Comparison of ENCODE assay signal across 8 cellular contexts in the genomic region with DNA sequence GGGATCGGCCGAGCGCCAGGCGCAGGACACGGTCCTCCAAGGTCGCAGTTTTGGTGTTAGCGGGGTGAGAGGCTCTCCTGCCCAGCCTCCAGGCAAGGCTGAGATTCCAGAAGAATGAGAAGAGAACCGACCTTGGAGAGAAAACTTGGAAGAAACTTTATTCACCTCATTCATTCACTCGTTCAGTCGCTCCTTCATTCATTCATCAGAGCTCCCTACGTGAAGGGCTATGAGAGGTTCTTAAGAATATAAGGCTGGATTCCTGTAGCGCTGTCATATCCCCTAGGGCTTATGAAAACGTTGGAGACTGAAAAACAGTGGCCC. TPM values are rescaled to one million over a fixed set of nuclear protein-coding genes. Genes with fewer than 3 reads are reported as not detected.
DNase-seq lines count a peak whose midpoint lies in the region; ATAC-seq and TF ChIP-seq lines count a peak whose summit lies in the region.

No MANE protein-coding gene starts in this region.

- TF ChIP-seq CTCF in WI38 (IDR thresholded peaks at IDR 0.05; ENCODE audit: low read depth, low read length) = no peak
- no peak for TF ChIP-seq CTCF in spleen (IDR thresholded peaks at IDR 0.05 in 8 of 11, conservative IDR thresholded peaks at IDR 0.05 in 3 of 11)

- H3K9me3 ChIP-seq in right cardiac atrium (ENCODE audit: control insufficient read depth, low read length) = no peaks in the 10 kb centered on the region
- H3K9me3 ChIP-seq in spleen = no peaks in the 10 kb centered on the region

- no peaks in the 10 kb centered on the region for H3K27me3 ChIP-seq in right cardiac atrium (ENCODE audit: control insufficient read depth, insufficient read depth)
- H3K27me3 ChIP-seq in spleen (replicated peaks in 1 of 7) = peaks cover 3 to 98% (median 46%) of the 10 kb centered on the region in 7 donors

- intact Hi-C loops in right cardiac atrium (cut with DNase I) = loop anchor here in 2 of 4 donors (5.0 to 10.0 kb wide), 2 partner anchors 71 to 113 kb away; partner anchors contain the start of gene CCDC42 (in 1 of the 2)
- intact Hi-C loops in spleen (cut with DNase I; ENCODE audit: low total_unique reads) = no loop called here

- H3K4me1 ChIP-seq in right cardiac atrium (ENCODE audit: control insufficient read depth, insufficient read depth, low read length) = no peaks in the 10 kb centered on the region
- H3K4me1 ChIP-seq in spleen = peaks cover 13 to 36% (median 26%) of the 10 kb centered on the region in 6 donors

- no peak for TF ChIP-seq POLR2A in spleen (IDR thresholded peaks at IDR 0.05)

- no peak for ATAC-seq in right cardiac atrium

- WGBS in right cardiac atrium = 2% methylated on average over 13 of the region's 13 CpGs
- WGBS in spleen, 5 donors = 2 to 3% (median 3%) methylated on average over 10 to 13 of the region's 13 CpGs

- DNase-seq in NCI-H1092 treated with DMSO at 0.1 percent for 48 hours (lab: John Stamatoyannopoulos, UW) (peak; percentile 16), NCI-H1092 (lab: John Stamatoyannopoulos, UW) (no peak), right cardiac atrium (no peak), spleen (no peak), activated gamma-delta T cell treated with Interleukin-2 at 50 U/mL for 16 hours (no peak), mesenteric fat pad (ENCODE audit: low spot score) (no peak), AG08395 (ENCODE audit: low spot score) (no peak)

- H3K4me3 ChIP-seq in WI38 (ENCODE audit: low read depth, low read length) (peak overlapping the region; percentile 87), right cardiac atrium (ENCODE audit: low read length) (peak overlapping the region; percentile 88), spleen (peak overlapping the region; percentile 65 to 88 (median 78))

- peak overlapping the region; percentile 77 for H3K27ac ChIP-seq in right cardiac atrium (ENCODE audit: low read length)
- peak overlapping the region in 1 of 8 donors; percentile 31 for H3K27ac ChIP-seq in spleen

- no peaks in the 10 kb centered on the region for H3K36me3 ChIP-seq in spleen

RNA-seq across cellular contexts. Expression of gene MYH10, which starts 1.0 kb away (rescaled TPM):
- total RNA-seq in right cardiac atrium (10 to 100 TPM; 55.4 to 75.2 (median 59.0) TPM), spleen (10 to 100 TPM in 1 of 7 donors, 1 to 10 TPM in 6; 3.0 to 14.4 (median 8.2) TPM), mesenteric fat pad (63.4 TPM)
- polyA plus RNA-seq in right cardiac atrium (21.8 TPM), spleen (1 to 10 TPM; 1.0 to 2.2 (median 1.8) TPM)
